Comparison of ENCODE assay signal across 1 cellular context in the genomic region with DNA sequence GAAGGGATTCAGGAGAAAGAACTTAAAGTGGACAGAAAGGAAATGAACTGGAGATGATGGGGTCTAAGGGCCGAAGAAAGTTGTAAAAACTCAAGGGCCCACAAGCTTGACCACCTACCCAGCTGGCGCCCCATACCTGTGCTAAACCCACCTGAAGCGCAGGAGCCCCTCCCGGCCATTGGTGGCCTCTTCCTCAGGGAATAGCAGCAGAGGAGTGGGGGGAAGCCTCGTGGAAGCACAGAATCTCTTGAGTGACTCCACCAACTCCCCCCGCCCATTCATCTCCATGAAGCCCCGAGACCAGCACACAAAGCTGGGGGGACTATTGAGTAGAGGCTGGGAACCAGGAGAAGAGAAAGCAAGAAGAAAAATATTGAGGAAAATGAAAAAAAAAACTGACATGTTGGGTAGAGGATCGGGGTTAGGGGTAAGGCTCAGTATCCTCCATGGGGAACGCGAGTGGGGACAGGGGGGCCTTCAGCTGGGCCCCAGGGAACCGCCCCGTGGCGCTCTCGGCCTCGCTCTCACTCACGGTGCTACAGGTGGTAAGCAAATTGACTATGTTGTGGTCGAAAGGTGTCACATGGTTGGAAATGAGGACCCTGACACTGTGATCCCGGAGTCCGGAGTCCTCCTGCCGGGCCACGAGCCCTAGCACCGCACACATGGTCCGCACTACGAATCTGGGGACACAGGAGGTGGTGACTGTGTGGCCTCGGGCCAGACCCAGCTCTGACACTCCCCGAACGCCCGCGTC.
TF ChIP-seq lines count a peak whose summit lies in the region.

No MANE protein-coding gene starts in this region.

TF ChIP-seq in K562, 482 proteins besides CTCF, POLR2A, EP300 and RAD21:
- TF ChIP-seq, protein P1, sequence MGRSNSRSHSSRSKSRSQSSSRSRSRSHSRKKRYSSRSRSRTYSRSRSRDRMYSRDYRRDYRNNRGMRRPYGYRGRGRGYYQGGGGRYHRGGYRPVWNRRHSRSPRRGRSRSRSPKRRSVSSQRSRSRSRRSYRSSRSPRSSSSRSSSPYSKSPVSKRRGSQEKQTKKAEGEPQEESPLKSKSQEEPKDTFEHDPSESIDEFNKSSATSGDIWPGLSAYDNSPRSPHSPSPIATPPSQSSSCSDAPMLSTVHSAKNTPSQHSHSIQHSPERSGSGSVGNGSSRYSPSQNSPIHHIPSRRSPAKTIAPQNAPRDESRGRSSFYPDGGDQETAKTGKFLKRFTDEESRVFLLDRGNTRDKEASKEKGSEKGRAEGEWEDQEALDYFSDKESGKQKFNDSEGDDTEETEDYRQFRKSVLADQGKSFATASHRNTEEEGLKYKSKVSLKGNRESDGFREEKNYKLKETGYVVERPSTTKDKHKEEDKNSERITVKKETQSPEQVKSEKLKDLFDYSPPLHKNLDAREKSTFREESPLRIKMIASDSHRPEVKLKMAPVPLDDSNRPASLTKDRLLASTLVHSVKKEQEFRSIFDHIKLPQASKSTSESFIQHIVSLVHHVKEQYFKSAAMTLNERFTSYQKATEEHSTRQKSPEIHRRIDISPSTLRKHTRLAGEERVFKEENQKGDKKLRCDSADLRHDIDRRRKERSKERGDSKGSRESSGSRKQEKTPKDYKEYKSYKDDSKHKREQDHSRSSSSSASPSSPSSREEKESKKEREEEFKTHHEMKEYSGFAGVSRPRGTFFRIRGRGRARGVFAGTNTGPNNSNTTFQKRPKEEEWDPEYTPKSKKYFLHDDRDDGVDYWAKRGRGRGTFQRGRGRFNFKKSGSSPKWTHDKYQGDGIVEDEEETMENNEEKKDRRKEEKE (IDR thresholded peaks at IDR 0.05; ENCODE audit: borderline replicate concordance in 1 of 2, control insufficient read depth in 1 of 2, low read depth in 2 of 2, low read length in 1 of 2): 0 out of 4 replicates have a peak, but pooled peaks of 1 of the 2 experiments have one; percentile 38
- TF ChIP-seq ZNF232 (CRISPR knock-in tag; IDR thresholded peaks at IDR 0.05) (peak; percentile 27; the same call in 1 of the 2 replicates), ZNF263 (CRISPR knock-in tag; IDR thresholded peaks at IDR 0.05; ENCODE audit: borderline replicate concordance) (0 out of 2 replicates have a peak, but pooled peaks have one; percentile 27), KLF13 (tag; IDR thresholded peaks at IDR 0.05; ENCODE audit: borderline replicate concordance, low read depth) (0 out of 2 replicates have a peak, but pooled peaks have one; percentile 16), ZNF561 (CRISPR knock-in tag; conservative IDR thresholded peaks at IDR 0.05) (no peak), CHD1 (IDR thresholded peaks at IDR 0.05; ENCODE audit: low read length) (peak; percentile 19), KDM1A (IDR thresholded peaks at IDR 0.05) (no peak), ZBTB7A (IDR thresholded peaks at IDR 0.05; ENCODE audit: borderline replicate concordance, control insufficient read depth, low read depth, low read length) (peak; percentile 36; the same call in 1 of the 2 replicates), SRF (CRISPR knock-in tag; IDR thresholded peaks at IDR 0.05) (0 out of 4 replicates have a peak, but pooled peaks of 1 of the 2 experiments have one; percentile 18), CBX3 (IDR thresholded peaks at IDR 0.05; ENCODE audit: borderline replicate concordance in 1 of 2, low read length in 2 of 2) (no peak), BHLHE40 (IDR thresholded peaks at IDR 0.05; ENCODE audit: low read length) (0 out of 2 replicates have a peak, but pooled peaks have one; percentile 2), SIN3A (IDR thresholded peaks at IDR 0.05; ENCODE audit: borderline replicate concordance in 2 of 2, control insufficient read depth in 1 of 2, low read depth in 2 of 2, low read length in 2 of 2) (peak in 1 of 2 experiments; percentile 68; a peak in 2 of 4 replicates), CBX2 (IDR thresholded peaks at IDR 0.05; ENCODE audit: insufficient read depth, low read length, poor library complexity, severe bottlenecking) (no peak)
- TF ChIP-seq, protein P2, sequence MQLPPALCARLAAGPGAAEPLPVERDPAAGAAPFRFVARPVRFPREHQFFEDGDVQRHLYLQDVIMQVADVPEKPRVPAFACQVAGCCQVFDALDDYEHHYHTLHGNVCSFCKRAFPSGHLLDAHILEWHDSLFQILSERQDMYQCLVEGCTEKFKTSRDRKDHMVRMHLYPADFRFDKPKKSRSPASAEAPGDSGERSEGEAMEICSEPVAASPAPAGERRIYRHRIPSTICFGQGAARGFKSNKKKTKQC (CRISPR knock-in tag; IDR thresholded peaks at IDR 0.05): 0 out of 2 replicates have a peak, but pooled peaks have one; percentile 70
- TF ChIP-seq, protein P3, sequence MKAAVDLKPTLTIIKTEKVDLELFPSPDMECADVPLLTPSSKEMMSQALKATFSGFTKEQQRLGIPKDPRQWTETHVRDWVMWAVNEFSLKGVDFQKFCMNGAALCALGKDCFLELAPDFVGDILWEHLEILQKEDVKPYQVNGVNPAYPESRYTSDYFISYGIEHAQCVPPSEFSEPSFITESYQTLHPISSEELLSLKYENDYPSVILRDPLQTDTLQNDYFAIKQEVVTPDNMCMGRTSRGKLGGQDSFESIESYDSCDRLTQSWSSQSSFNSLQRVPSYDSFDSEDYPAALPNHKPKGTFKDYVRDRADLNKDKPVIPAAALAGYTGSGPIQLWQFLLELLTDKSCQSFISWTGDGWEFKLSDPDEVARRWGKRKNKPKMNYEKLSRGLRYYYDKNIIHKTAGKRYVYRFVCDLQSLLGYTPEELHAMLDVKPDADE (conservative IDR thresholded peaks at IDR 0.05; ENCODE audit: control insufficient read depth, low read depth, low read length): peak; percentile 32; the same call in 1 of the 2 replicates
- TF ChIP-seq, protein P4, sequence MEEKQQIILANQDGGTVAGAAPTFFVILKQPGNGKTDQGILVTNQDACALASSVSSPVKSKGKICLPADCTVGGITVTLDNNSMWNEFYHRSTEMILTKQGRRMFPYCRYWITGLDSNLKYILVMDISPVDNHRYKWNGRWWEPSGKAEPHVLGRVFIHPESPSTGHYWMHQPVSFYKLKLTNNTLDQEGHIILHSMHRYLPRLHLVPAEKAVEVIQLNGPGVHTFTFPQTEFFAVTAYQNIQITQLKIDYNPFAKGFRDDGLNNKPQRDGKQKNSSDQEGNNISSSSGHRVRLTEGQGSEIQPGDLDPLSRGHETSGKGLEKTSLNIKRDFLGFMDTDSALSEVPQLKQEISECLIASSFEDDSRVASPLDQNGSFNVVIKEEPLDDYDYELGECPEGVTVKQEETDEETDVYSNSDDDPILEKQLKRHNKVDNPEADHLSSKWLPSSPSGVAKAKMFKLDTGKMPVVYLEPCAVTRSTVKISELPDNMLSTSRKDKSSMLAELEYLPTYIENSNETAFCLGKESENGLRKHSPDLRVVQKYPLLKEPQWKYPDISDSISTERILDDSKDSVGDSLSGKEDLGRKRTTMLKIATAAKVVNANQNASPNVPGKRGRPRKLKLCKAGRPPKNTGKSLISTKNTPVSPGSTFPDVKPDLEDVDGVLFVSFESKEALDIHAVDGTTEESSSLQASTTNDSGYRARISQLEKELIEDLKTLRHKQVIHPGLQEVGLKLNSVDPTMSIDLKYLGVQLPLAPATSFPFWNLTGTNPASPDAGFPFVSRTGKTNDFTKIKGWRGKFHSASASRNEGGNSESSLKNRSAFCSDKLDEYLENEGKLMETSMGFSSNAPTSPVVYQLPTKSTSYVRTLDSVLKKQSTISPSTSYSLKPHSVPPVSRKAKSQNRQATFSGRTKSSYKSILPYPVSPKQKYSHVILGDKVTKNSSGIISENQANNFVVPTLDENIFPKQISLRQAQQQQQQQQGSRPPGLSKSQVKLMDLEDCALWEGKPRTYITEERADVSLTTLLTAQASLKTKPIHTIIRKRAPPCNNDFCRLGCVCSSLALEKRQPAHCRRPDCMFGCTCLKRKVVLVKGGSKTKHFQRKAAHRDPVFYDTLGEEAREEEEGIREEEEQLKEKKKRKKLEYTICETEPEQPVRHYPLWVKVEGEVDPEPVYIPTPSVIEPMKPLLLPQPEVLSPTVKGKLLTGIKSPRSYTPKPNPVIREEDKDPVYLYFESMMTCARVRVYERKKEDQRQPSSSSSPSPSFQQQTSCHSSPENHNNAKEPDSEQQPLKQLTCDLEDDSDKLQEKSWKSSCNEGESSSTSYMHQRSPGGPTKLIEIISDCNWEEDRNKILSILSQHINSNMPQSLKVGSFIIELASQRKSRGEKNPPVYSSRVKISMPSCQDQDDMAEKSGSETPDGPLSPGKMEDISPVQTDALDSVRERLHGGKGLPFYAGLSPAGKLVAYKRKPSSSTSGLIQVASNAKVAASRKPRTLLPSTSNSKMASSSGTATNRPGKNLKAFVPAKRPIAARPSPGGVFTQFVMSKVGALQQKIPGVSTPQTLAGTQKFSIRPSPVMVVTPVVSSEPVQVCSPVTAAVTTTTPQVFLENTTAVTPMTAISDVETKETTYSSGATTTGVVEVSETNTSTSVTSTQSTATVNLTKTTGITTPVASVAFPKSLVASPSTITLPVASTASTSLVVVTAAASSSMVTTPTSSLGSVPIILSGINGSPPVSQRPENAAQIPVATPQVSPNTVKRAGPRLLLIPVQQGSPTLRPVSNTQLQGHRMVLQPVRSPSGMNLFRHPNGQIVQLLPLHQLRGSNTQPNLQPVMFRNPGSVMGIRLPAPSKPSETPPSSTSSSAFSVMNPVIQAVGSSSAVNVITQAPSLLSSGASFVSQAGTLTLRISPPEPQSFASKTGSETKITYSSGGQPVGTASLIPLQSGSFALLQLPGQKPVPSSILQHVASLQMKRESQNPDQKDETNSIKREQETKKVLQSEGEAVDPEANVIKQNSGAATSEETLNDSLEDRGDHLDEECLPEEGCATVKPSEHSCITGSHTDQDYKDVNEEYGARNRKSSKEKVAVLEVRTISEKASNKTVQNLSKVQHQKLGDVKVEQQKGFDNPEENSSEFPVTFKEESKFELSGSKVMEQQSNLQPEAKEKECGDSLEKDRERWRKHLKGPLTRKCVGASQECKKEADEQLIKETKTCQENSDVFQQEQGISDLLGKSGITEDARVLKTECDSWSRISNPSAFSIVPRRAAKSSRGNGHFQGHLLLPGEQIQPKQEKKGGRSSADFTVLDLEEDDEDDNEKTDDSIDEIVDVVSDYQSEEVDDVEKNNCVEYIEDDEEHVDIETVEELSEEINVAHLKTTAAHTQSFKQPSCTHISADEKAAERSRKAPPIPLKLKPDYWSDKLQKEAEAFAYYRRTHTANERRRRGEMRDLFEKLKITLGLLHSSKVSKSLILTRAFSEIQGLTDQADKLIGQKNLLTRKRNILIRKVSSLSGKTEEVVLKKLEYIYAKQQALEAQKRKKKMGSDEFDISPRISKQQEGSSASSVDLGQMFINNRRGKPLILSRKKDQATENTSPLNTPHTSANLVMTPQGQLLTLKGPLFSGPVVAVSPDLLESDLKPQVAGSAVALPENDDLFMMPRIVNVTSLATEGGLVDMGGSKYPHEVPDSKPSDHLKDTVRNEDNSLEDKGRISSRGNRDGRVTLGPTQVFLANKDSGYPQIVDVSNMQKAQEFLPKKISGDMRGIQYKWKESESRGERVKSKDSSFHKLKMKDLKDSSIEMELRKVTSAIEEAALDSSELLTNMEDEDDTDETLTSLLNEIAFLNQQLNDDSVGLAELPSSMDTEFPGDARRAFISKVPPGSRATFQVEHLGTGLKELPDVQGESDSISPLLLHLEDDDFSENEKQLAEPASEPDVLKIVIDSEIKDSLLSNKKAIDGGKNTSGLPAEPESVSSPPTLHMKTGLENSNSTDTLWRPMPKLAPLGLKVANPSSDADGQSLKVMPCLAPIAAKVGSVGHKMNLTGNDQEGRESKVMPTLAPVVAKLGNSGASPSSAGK (IDR thresholded peaks at IDR 0.05): 0 out of 2 replicates have a peak, but pooled peaks have one; percentile 32
- TF ChIP-seq, protein P5, sequence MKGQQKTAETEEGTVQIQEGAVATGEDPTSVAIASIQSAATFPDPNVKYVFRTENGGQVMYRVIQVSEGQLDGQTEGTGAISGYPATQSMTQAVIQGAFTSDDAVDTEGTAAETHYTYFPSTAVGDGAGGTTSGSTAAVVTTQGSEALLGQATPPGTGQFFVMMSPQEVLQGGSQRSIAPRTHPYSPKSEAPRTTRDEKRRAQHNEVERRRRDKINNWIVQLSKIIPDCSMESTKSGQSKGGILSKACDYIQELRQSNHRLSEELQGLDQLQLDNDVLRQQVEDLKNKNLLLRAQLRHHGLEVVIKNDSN (CRISPR knock-in tag; IDR thresholded peaks at IDR 0.05): peak; percentile 36; the same call in 1 of the 2 replicates
- TF ChIP-seq, protein P6, sequence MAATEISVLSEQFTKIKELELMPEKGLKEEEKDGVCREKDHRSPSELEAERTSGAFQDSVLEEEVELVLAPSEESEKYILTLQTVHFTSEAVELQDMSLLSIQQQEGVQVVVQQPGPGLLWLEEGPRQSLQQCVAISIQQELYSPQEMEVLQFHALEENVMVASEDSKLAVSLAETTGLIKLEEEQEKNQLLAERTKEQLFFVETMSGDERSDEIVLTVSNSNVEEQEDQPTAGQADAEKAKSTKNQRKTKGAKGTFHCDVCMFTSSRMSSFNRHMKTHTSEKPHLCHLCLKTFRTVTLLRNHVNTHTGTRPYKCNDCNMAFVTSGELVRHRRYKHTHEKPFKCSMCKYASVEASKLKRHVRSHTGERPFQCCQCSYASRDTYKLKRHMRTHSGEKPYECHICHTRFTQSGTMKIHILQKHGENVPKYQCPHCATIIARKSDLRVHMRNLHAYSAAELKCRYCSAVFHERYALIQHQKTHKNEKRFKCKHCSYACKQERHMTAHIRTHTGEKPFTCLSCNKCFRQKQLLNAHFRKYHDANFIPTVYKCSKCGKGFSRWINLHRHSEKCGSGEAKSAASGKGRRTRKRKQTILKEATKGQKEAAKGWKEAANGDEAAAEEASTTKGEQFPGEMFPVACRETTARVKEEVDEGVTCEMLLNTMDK (IDR thresholded peaks at IDR 0.05; ENCODE audit: borderline replicate concordance, insufficient read depth, low read depth, low read length, poor library complexity, severe bottlenecking): peak; percentile 0
- TF ChIP-seq, protein P7, sequence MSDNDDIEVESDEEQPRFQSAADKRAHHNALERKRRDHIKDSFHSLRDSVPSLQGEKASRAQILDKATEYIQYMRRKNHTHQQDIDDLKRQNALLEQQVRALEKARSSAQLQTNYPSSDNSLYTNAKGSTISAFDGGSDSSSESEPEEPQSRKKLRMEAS (CRISPR knock-in tag; IDR thresholded peaks at IDR 0.05): peak; percentile 64
